ENCODE assay signal across 7 cellular contexts in genomic region chr17:32486091-32486700, GRCh38. TPM values are rescaled to one million over a fixed set of nuclear protein-coding genes. Genes with fewer than 3 reads are reported as not detected.
DNase-seq lines count a peak whose midpoint lies in the region; ATAC-seq and TF ChIP-seq lines count a peak whose summit lies in the region.

No MANE protein-coding gene starts in this region.

- no peaks in the 10 kb centered on the region for H3K27me3 Mint-ChIP-seq in chondrocyte (ENCODE audit: low read depth)

- H3K4me1 Mint-ChIP-seq in chondrocyte (ENCODE audit: low read depth): peaks cover 28% of the 10 kb centered on the region

- H3K4me3 Mint-ChIP-seq in chondrocyte (ENCODE audit: unreplicated experiment): peak overlapping the region; percentile 62

- ATAC-seq in GM18502 (IDR thresholded peaks at IDR 0.05; ENCODE audit: poor library complexity, unreplicated experiment): peak; percentile 59
- ATAC-seq in HG02970 (IDR thresholded peaks at IDR 0.05; ENCODE audit: low FRiP score, unreplicated experiment): peak; percentile 49

- peak overlapping the region; percentile 94 for H3K27ac ChIP-seq in layer of hippocampus (ENCODE audit: low read depth, low read length)

- H3K27me3 ChIP-seq in layer of hippocampus (ENCODE audit: control insufficient read depth, insufficient read depth, low read length): no peaks in the 10 kb centered on the region

- DNase-seq in NCI-H2171 treated with DMSO at 0.1 percent for 48 hours (lab: John Stamatoyannopoulos, UW) (peak; percentile 82), chondrocyte (ENCODE audit: low spot score) (no peak)
- peak; percentile 36 to 60 (median 48) for DNase-seq in activated CD4-positive, CD25-positive, alpha-beta regulatory T cell (lab: John Stamatoyannopoulos, UW)
- peak; percentile 57 to 67 for DNase-seq in stimulated activated CD4-positive, alpha-beta T cell treated with anti-CD3 and anti-CD28 coated beads, Interleukin-1b, Interleukin-23, amount 100 ng/mL, for 4 hours (ENCODE audit: low read depth in 2 of 2)

- peaks cover 4% of the 10 kb centered on the region for H3K36me3 Mint-ChIP-seq in chondrocyte (ENCODE audit: low read depth)

- TF ChIP-seq CTCF in chondrocyte (IDR thresholded peaks at IDR 0.05): no peak

- no peaks in the 10 kb centered on the region for H3K9me3 Mint-ChIP-seq in chondrocyte (ENCODE audit: low read depth)

- peak overlapping the region; percentile 36 for H3K27ac Mint-ChIP-seq in chondrocyte (ENCODE audit: unreplicated experiment)

RNA-seq across cellular contexts. Expression of gene CDK5R1, which starts 0.6 kb away (rescaled TPM):
- 1.8 to 2.3 TPM (median 2.1 TPM) in 3 replicates for total RNA-seq in chondrocyte

RNA-seq across cellular contexts. Expression of gene PSMD11, which starts 41.9 kb away (rescaled TPM):
- 80.7 to 105 TPM (median 85.9 TPM) in 3 replicates for total RNA-seq in chondrocyte
